ENCODE assay signal across 21 cellular contexts in genomic region chr11:86638673-86639072, GRCh38. TPM values are rescaled to one million over a fixed set of nuclear protein-coding genes. Genes with fewer than 3 reads are reported as not detected.
DNase-seq lines count a peak whose midpoint lies in the region; ATAC-seq and TF ChIP-seq lines count a peak whose summit lies in the region.
"Had no signal": no experiment of that assay in that cellular context is flagged by ENCODE, and none has a peak within 500 bp of the region (broad histone marks: within the 10 kb centered on the region; RNA-seq: fewer than 3 reads in every experiment).

No MANE protein-coding gene starts in this region.

- H3K27ac ChIP-seq in SJSA1 (0 out of 2 replicates have a peak overlapping the region, but pooled peaks have one; percentile 31), osteoblast (ENCODE audit: low read depth, low read length) (peak overlapping the region; percentile 10)
- H3K27ac ChIP-seq: C4-2B, Peyer's patch, SJCRH30 had no signal

- no peak overlapping the region for H3K4me3 ChIP-seq in SJSA1
- H3K4me3 ChIP-seq in osteoblast (ENCODE audit: insufficient read depth, low read length) = no peak overlapping the region
- H3K4me3 ChIP-seq: GM23338, HAP-1, MG63, Peyer's patch, SJCRH30 had no signal

- no peak overlapping the region for H2AFZ ChIP-seq in osteoblast (ENCODE audit: low read length)
- H2AFZ ChIP-seq: GM23338 had no signal

- no peaks in the 10 kb centered on the region for H4K20me1 ChIP-seq in osteoblast (ENCODE audit: insufficient read depth, low read length)

- H3K27ac Mint-ChIP-seq in stimulated activated naive CD8-positive, alpha-beta T cell treated with anti-CD3 and anti-CD28 coated beads, Interleukin-15, Interleukin-2, amounts not matched to agents 100 ng/mL and 50 ng/mL, for 24 hours = peak overlapping the region; percentile 1
- H3K27ac Mint-ChIP-seq in stimulated activated naive CD8-positive, alpha-beta T cell treated with anti-CD3 and anti-CD28 coated beads, Interleukin-15, amount 100 ng/mL, for 72 hours = no peak overlapping the region
- H3K27ac Mint-ChIP-seq in stimulated activated effector memory CD8-positive, alpha-beta T cell treated with anti-CD3 and anti-CD28 coated beads, Interleukin-12 subunit alpha, Interleukin-12 subunit beta, amount 100 ng/mL, for 72 hours = no peak overlapping the region
- H3K27ac Mint-ChIP-seq: CD8-positive, alpha-beta memory T cell; GM23338 had no signal

- H3K9me3 ChIP-seq in SJSA1 (replicated peaks) (no peaks in the 10 kb centered on the region), osteoblast (ENCODE audit: low read depth, low read length) (no peaks in the 10 kb centered on the region)
- H3K9me3 ChIP-seq: HAP-1, MG63, Peyer's patch had no signal

- H3K79me2 ChIP-seq in osteoblast (ENCODE audit: insufficient read depth, low read length) = no peaks in the 10 kb centered on the region

- peaks cover 8% of the 10 kb centered on the region for H3K9me3 Mint-ChIP-seq in stimulated activated naive CD8-positive, alpha-beta T cell treated with anti-CD3 and anti-CD28 coated beads, Interleukin-15, Interleukin-2, amounts not matched to agents 100 ng/mL and 50 ng/mL, for 24 hours
- H3K9me3 Mint-ChIP-seq in stimulated activated naive CD8-positive, alpha-beta T cell treated with anti-CD3 and anti-CD28 coated beads, Interleukin-15, amount 100 ng/mL, for 72 hours = peaks cover 5 to 17% of the 10 kb centered on the region in 2 donors
- H3K9me3 Mint-ChIP-seq in stimulated activated effector memory CD8-positive, alpha-beta T cell treated with anti-CD3 and anti-CD28 coated beads, Interleukin-12 subunit alpha, Interleukin-12 subunit beta, amount 100 ng/mL, for 72 hours = no peaks in the 10 kb centered on the region
- H3K9me3 Mint-ChIP-seq: GM23338 had no signal

- no peak for DNase-seq in stimulated activated naive CD8-positive, alpha-beta T cell treated with anti-CD3 and anti-CD28 coated beads, Interleukin-15, amount 100 ng/mL, for 72 hours
- no peak for DNase-seq in SJSA1 (ENCODE audit: low read depth in 1 of 2, low spot score in 2 of 2)
- DNase-seq in osteoblast (ENCODE audit: insufficient read length, low spot score, missing footprints) = no peak
- no peak for DNase-seq in NCI-H345 treated with DMSO at 0.1 percent for 48 hours (lab: John Stamatoyannopoulos, UW; ENCODE audit: unreplicated experiment)
- no peak for DNase-seq in stimulated activated effector memory CD8-positive, alpha-beta T cell treated with anti-CD3 and anti-CD28 coated beads, Interleukin-12 subunit alpha, Interleukin-12 subunit beta, amount 100 ng/mL, for 72 hours (ENCODE audit: low spot score in 2 of 2)
- DNase-seq: 8988T, Calu3, DMS153, MG63, NCI-H1436, NCI-H187 treated with DMSO at 0.1 percent for 48 hours, NCI-H2107, Peyer's patch, SJCRH30, SW 1271 had no signal

- H3K4me1 ChIP-seq in SJSA1 (replicated peaks) = peaks cover 37% of the 10 kb centered on the region
- H3K4me1 ChIP-seq in osteoblast (ENCODE audit: insufficient read depth, low read length) = peaks cover 19% of the 10 kb centered on the region
- H3K4me1 ChIP-seq: HAP-1, Peyer's patch had no signal

- no peak for ATAC-seq in stimulated activated naive CD8-positive, alpha-beta T cell treated with anti-CD3 and anti-CD28 coated beads, Interleukin-15, amount 100 ng/mL, for 72 hours
- no peak for ATAC-seq in GM21515 (IDR thresholded peaks at IDR 0.05; ENCODE audit: unreplicated experiment)
- ATAC-seq in stimulated activated effector memory CD8-positive, alpha-beta T cell treated with anti-CD3 and anti-CD28 coated beads, Interleukin-12 subunit alpha, Interleukin-12 subunit beta, amount 100 ng/mL, for 72 hours = no peak
- ATAC-seq: GM23338 had no signal

- TF ChIP-seq CTCF in osteoblast (IDR thresholded peaks at IDR 0.05; ENCODE audit: extremely low read depth, low read depth, low read length) = no peak

- no peaks in the 10 kb centered on the region for H3K36me3 ChIP-seq in SJSA1
- H3K36me3 ChIP-seq in osteoblast (ENCODE audit: insufficient read depth, low read length) = no peaks in the 10 kb centered on the region
- H3K36me3 ChIP-seq: HAP-1, MG63, Peyer's patch, SJCRH30 had no signal

- H3K4me1 Mint-ChIP-seq in stimulated activated naive CD8-positive, alpha-beta T cell treated with anti-CD3 and anti-CD28 coated beads, Interleukin-15, Interleukin-2, amounts not matched to agents 100 ng/mL and 50 ng/mL, for 24 hours (ENCODE audit: low read depth) = peaks cover 21% of the 10 kb centered on the region
- peaks cover 30% of the 10 kb centered on the region for H3K4me1 Mint-ChIP-seq in stimulated activated naive CD8-positive, alpha-beta T cell treated with anti-CD3 and anti-CD28 coated beads, Interleukin-15, amount 100 ng/mL, for 72 hours
- H3K4me1 Mint-ChIP-seq in stimulated activated effector memory CD8-positive, alpha-beta T cell treated with anti-CD3 and anti-CD28 coated beads, Interleukin-12 subunit alpha, Interleukin-12 subunit beta, amount 100 ng/mL, for 72 hours = peaks cover 13% of the 10 kb centered on the region

- H3K4me2 ChIP-seq in osteoblast (ENCODE audit: insufficient read depth, low read length) = peak overlapping the region; percentile 12
- H3K4me2 ChIP-seq: GM23338 had no signal

- no peaks in the 10 kb centered on the region for H3K27me3 ChIP-seq in SJSA1 (replicated peaks)
- no peaks in the 10 kb centered on the region for H3K27me3 ChIP-seq in osteoblast (ENCODE audit: insufficient read depth, low read length)
- H3K27me3 ChIP-seq: MG63, Peyer's patch, SJCRH30 had no signal

- H3K36me3 Mint-ChIP-seq in stimulated activated naive CD8-positive, alpha-beta T cell treated with anti-CD3 and anti-CD28 coated beads, Interleukin-15, Interleukin-2, amounts not matched to agents 100 ng/mL and 50 ng/mL, for 24 hours (ENCODE audit: low read depth) = peaks cover 4% of the 10 kb centered on the region
- H3K36me3 Mint-ChIP-seq in stimulated activated effector memory CD8-positive, alpha-beta T cell treated with anti-CD3 and anti-CD28 coated beads, Interleukin-12 subunit alpha, Interleukin-12 subunit beta, amount 100 ng/mL, for 72 hours = no peaks in the 10 kb centered on the region
- H3K36me3 Mint-ChIP-seq: CD8-positive, alpha-beta memory T cell had no signal

- peaks cover 56% of the 10 kb centered on the region for H3K27me3 Mint-ChIP-seq in stimulated activated naive CD8-positive, alpha-beta T cell treated with anti-CD3 and anti-CD28 coated beads, Interleukin-15, Interleukin-2, amounts not matched to agents 100 ng/mL and 50 ng/mL, for 24 hours
- H3K27me3 Mint-ChIP-seq in stimulated activated naive CD8-positive, alpha-beta T cell treated with anti-CD3 and anti-CD28 coated beads, Interleukin-15, amount 100 ng/mL, for 72 hours = peaks cover 58% of the 10 kb centered on the region

- no peak overlapping the region for H3K4me3 Mint-ChIP-seq in stimulated activated naive CD8-positive, alpha-beta T cell treated with anti-CD3 and anti-CD28 coated beads, Interleukin-15, Interleukin-2, amounts not matched to agents 100 ng/mL and 50 ng/mL, for 24 hours
- no peak overlapping the region for H3K4me3 Mint-ChIP-seq in stimulated activated naive CD8-positive, alpha-beta T cell treated with anti-CD3 and anti-CD28 coated beads, Interleukin-15, amount 100 ng/mL, for 72 hours
- H3K4me3 Mint-ChIP-seq in stimulated activated effector memory CD8-positive, alpha-beta T cell treated with anti-CD3 and anti-CD28 coated beads, Interleukin-12 subunit alpha, Interleukin-12 subunit beta, amount 100 ng/mL, for 72 hours = no peak overlapping the region
- H3K4me3 Mint-ChIP-seq: CD8-positive, alpha-beta memory T cell; GM23338 had no signal

RNA-seq across cellular contexts. Expression of gene ME3, which starts 33.7 kb away (rescaled TPM):
- 2.9 and 6.2 TPM in 2 replicates for total RNA-seq in SJSA1 (2014; rRNA removed; shearing (Covaris generic))
- total RNA-seq in osteoblast = 70.9 and 73.4 TPM in 2 replicates
- total RNA-seq: SJCRH30 had no signal

Comparison
In these comparisons a context has a peak if more than half of its experiments do, and no peak if none do; other contexts are left out.
1. RNA of gene ME3, which starts 33.7 kb away (total RNA-seq): 70.9 to 73.4 TPM in osteoblast; 2.9 to 6.2 TPM in SJSA1; every median in the first group is over 10 times any median in the second.